ENCODE assay signal across 10 cellular contexts in genomic region chr11:116640641-116641402, GRCh38.
"Had no signal": no experiment of that assay in that cellular context is flagged by ENCODE, and none has a peak within 500 bp of the region (broad histone marks: within the 10 kb centered on the region; RNA-seq: fewer than 3 reads in every experiment).

No MANE protein-coding gene starts in this region.

- ATAC-seq: activated T-cell treated with anti-CD3 and anti-CD28 coated beads, Interleukin-2, amount 50 U/mL, for 4 hours; naive thymus-derived CD4-positive, alpha-beta T cell had no signal

- H3K36me3 Mint-ChIP-seq: activated naive CD4-positive, alpha-beta T cell treated with anti-CD3 and anti-CD28 coated beads, Interleukin-2, amount 50 U/mL, for 72 hours; naive thymus-derived CD4-positive, alpha-beta T cell; stimulated activated effector memory CD8-positive, alpha-beta T cell treated with anti-CD3 and anti-CD28 coated beads, Interleukin-12 subunit alpha, Interleukin-12 subunit beta, amount 100 ng/mL, for 72 hours had no signal

- H3K4me3 Mint-ChIP-seq: activated T-cell treated with anti-CD3 and anti-CD28 coated beads, Interleukin-2, amount 50 U/mL, for 4 hours; naive thymus-derived CD4-positive, alpha-beta T cell; stimulated activated effector memory CD8-positive, alpha-beta T cell treated with anti-CD3 and anti-CD28 coated beads, Interleukin-12 subunit alpha, Interleukin-12 subunit beta, amount 100 ng/mL, for 72 hours; T-helper 2 cell treated with Interferon-gamma antibody and Interleukin-4, amounts not matched to agents 5 μg/mL and 100 μg/mL, for 36 hours had no signal

- H3K27ac Mint-ChIP-seq: activated naive CD4-positive, alpha-beta T cell treated with anti-CD3 and anti-CD28 coated beads, Interleukin-2, amount 50 U/mL, for 72 hours; naive thymus-derived CD4-positive, alpha-beta T cell; stimulated activated effector memory CD8-positive, alpha-beta T cell treated with anti-CD3 and anti-CD28 coated beads, Interleukin-12 subunit alpha, Interleukin-12 subunit beta, amount 100 ng/mL, for 72 hours; T-helper 2 cell treated with Interferon-gamma antibody and Interleukin-4, amounts not matched to agents 5 μg/mL and 100 μg/mL, for 36 hours had no signal

- DNase-seq: activated effector memory CD4-positive, alpha-beta T cell treated with Interleukin-2 at 50 U/mL for 16 hours; activated T-cell treated with anti-CD3 and anti-CD28 coated beads, Interleukin-2, amount 50 U/mL, for 4 hours; amniotic stem cell; esophagus squamous epithelium; hippocampal formation; left lung had no signal

- H3K9me3 Mint-ChIP-seq: activated naive CD4-positive, alpha-beta T cell treated with anti-CD3 and anti-CD28 coated beads, Interleukin-2, amount 50 U/mL, for 72 hours; activated T-cell treated with anti-CD3 and anti-CD28 coated beads, Interleukin-2, amount 50 U/mL, for 4 hours; stimulated activated effector memory CD8-positive, alpha-beta T cell treated with anti-CD3 and anti-CD28 coated beads, Interleukin-12 subunit alpha, Interleukin-12 subunit beta, amount 100 ng/mL, for 72 hours; T-helper 2 cell treated with Interferon-gamma antibody and Interleukin-4, amounts not matched to agents 5 μg/mL and 100 μg/mL, for 36 hours had no signal

- H3K4me1 Mint-ChIP-seq: naive thymus-derived CD4-positive, alpha-beta T cell; stimulated activated effector memory CD8-positive, alpha-beta T cell treated with anti-CD3 and anti-CD28 coated beads, Interleukin-12 subunit alpha, Interleukin-12 subunit beta, amount 100 ng/mL, for 72 hours had no signal
